In the genomic region with DNA sequence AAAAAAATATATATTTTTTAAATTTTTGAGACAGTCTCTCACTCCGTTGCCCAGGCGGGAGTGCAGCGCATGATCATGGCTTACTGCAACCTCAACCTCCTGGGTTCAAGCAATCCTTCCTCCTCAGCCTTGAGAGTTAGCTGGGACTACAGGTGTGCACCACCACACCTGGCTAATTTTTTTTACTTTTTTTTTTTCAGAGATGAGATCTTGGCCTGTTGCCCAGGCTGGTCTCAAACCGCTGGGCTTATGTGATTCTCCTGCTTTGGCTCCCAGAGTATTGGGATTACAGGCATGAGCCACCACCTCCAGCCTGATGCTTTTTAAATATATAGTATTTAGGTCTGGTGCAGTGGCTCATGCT, we compare ENCODE assay signal across 1 cellular context.
TF ChIP-seq lines count a peak whose summit lies in the region.

No MANE protein-coding gene starts in this region.

TF ChIP-seq in GM23338, 12 proteins besides CTCF, POLR2A, EP300 and RAD21 (continued from another document):
- TF ChIP-seq, protein P1, sequence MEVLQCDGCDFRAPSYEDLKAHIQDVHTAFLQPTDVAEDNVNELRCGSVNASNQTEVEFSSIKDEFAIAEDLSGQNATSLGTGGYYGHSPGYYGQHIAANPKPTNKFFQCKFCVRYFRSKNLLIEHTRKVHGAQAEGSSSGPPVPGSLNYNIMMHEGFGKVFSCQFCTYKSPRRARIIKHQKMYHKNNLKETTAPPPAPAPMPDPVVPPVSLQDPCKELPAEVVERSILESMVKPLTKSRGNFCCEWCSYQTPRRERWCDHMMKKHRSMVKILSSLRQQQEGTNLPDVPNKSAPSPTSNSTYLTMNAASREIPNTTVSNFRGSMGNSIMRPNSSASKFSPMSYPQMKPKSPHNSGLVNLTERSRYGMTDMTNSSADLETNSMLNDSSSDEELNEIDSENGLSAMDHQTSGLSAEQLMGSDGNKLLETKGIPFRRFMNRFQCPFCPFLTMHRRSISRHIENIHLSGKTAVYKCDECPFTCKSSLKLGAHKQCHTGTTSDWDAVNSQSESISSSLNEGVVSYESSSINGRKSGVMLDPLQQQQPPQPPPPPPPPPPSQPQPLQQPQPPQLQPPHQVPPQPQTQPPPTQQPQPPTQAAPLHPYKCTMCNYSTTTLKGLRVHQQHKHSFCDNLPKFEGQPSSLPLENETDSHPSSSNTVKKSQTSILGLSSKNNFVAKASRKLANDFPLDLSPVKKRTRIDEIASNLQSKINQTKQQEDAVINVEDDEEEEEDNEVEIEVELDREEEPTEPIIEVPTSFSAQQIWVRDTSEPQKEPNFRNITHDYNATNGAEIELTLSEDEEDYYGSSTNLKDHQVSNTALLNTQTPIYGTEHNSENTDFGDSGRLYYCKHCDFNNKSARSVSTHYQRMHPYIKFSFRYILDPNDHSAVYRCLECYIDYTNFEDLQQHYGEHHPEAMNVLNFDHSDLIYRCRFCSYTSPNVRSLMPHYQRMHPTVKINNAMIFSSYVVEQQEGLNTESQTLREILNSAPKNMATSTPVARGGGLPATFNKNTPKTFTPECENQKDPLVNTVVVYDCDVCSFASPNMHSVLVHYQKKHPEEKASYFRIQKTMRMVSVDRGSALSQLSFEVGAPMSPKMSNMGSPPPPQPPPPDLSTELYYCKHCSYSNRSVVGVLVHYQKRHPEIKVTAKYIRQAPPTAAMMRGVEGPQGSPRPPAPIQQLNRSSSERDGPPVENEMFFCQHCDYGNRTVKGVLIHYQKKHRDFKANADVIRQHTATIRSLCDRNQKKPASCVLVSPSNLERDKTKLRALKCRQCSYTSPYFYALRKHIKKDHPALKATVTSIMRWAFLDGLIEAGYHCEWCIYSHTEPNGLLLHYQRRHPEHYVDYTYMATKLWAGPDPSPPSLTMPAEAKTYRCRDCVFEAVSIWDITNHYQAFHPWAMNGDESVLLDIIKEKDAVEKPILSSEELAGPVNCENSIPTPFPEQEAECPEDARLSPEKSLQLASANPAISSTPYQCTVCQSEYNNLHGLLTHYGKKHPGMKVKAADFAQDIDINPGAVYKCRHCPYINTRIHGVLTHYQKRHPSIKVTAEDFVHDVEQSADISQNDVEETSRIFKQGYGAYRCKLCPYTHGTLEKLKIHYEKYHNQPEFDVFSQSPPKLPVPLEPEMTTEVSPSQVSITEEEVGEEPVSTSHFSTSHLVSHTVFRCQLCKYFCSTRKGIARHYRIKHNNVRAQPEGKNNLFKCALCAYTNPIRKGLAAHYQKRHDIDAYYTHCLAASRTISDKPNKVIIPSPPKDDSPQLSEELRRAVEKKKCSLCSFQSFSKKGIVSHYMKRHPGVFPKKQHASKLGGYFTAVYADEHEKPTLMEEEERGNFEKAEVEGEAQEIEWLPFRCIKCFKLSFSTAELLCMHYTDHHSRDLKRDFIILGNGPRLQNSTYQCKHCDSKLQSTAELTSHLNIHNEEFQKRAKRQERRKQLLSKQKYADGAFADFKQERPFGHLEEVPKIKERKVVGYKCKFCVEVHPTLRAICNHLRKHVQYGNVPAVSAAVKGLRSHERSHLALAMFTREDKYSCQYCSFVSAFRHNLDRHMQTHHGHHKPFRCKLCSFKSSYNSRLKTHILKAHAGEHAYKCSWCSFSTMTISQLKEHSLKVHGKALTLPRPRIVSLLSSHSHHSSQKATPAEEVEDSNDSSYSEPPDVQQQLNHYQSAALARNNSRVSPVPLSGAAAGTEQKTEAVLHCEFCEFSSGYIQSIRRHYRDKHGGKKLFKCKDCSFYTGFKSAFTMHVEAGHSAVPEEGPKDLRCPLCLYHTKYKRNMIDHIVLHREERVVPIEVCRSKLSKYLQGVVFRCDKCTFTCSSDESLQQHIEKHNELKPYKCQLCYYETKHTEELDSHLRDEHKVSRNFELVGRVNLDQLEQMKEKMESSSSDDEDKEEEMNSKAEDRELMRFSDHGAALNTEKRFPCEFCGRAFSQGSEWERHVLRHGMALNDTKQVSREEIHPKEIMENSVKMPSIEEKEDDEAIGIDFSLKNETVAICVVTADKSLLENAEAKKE (CRISPR knock-in tag; IDR thresholded peaks at IDR 0.05): no peak
- TF ChIP-seq, protein P2, sequence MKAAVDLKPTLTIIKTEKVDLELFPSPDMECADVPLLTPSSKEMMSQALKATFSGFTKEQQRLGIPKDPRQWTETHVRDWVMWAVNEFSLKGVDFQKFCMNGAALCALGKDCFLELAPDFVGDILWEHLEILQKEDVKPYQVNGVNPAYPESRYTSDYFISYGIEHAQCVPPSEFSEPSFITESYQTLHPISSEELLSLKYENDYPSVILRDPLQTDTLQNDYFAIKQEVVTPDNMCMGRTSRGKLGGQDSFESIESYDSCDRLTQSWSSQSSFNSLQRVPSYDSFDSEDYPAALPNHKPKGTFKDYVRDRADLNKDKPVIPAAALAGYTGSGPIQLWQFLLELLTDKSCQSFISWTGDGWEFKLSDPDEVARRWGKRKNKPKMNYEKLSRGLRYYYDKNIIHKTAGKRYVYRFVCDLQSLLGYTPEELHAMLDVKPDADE (IDR thresholded peaks at IDR 0.05): no peak
- no peak for TF ChIP-seq ZNF114 (CRISPR knock-in tag; IDR thresholded peaks at IDR 0.05)
- TF ChIP-seq STAT1 (IDR thresholded peaks at IDR 0.05; ENCODE audit: unreplicated experiment): no peak
- TF ChIP-seq, protein P3, sequence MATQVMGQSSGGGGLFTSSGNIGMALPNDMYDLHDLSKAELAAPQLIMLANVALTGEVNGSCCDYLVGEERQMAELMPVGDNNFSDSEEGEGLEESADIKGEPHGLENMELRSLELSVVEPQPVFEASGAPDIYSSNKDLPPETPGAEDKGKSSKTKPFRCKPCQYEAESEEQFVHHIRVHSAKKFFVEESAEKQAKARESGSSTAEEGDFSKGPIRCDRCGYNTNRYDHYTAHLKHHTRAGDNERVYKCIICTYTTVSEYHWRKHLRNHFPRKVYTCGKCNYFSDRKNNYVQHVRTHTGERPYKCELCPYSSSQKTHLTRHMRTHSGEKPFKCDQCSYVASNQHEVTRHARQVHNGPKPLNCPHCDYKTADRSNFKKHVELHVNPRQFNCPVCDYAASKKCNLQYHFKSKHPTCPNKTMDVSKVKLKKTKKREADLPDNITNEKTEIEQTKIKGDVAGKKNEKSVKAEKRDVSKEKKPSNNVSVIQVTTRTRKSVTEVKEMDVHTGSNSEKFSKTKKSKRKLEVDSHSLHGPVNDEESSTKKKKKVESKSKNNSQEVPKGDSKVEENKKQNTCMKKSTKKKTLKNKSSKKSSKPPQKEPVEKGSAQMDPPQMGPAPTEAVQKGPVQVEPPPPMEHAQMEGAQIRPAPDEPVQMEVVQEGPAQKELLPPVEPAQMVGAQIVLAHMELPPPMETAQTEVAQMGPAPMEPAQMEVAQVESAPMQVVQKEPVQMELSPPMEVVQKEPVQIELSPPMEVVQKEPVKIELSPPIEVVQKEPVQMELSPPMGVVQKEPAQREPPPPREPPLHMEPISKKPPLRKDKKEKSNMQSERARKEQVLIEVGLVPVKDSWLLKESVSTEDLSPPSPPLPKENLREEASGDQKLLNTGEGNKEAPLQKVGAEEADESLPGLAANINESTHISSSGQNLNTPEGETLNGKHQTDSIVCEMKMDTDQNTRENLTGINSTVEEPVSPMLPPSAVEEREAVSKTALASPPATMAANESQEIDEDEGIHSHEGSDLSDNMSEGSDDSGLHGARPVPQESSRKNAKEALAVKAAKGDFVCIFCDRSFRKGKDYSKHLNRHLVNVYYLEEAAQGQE (IDR thresholded peaks at IDR 0.05; ENCODE audit: unreplicated experiment): no peak
- TF ChIP-seq POLR2AphosphoS5 (IDR thresholded peaks at IDR 0.05; ENCODE audit: low read depth): no peak
- TF ChIP-seq JUNB (IDR thresholded peaks at IDR 0.05; ENCODE audit: unreplicated experiment): no peak
- TF ChIP-seq EZH2 (IDR thresholded peaks at IDR 0.05; ENCODE audit: low read depth, unreplicated experiment): no peak
- no peak for TF ChIP-seq ZNF331 (CRISPR knock-in tag; IDR thresholded peaks at IDR 0.05; ENCODE audit: low read depth)
- TF ChIP-seq EZH2phosphoT487 (IDR thresholded peaks at IDR 0.05; ENCODE audit: unreplicated experiment): no peak
